15 cellular contexts compared by ENCODE assay signal in genomic region chr5:94627191-94627590, GRCh38. TPM values are rescaled to one million over a fixed set of nuclear protein-coding genes. Genes with fewer than 3 reads are reported as not detected.
DNase-seq lines count a peak whose midpoint lies in the region; ATAC-seq and TF ChIP-seq lines count a peak whose summit lies in the region.
"Had no signal": no experiment of that assay in that cellular context is flagged by ENCODE, and none has a peak within 500 bp of the region (broad histone marks: within the 10 kb centered on the region; RNA-seq: fewer than 3 reads in every experiment).

No MANE protein-coding gene starts in this region.

- peaks cover 2% of the 10 kb centered on the region for H3K36me3 ChIP-seq in IMR-90 (ENCODE audit: control insufficient read depth, insufficient read depth, low read length)
- H3K36me3 ChIP-seq in fibroblast of lung (ENCODE audit: control insufficient read depth, insufficient read depth, low read length) = no peaks in the 10 kb centered on the region
- H3K36me3 ChIP-seq in mesenchymal stem cell (ENCODE audit: control insufficient read depth in 1 of 2, insufficient read depth in 2 of 2, low read depth in 1 of 2, low read length in 2 of 2) = peaks cover 0 to 17% of the 10 kb centered on the region in 2 experiments

- no peak overlapping the region for H4K8ac ChIP-seq in IMR-90 (ENCODE audit: low read depth in 2 of 2, low read length in 2 of 2)
- no peak overlapping the region for H4K8ac ChIP-seq in mesenchymal stem cell (ENCODE audit: low read length)

- H3K79me1 ChIP-seq in IMR-90 (ENCODE audit: low read depth in 1 of 2, low read length in 2 of 2) = peaks cover 9 to 11% of the 10 kb centered on the region in 2 experiments; a peak in 3 of 4 replicates
- peaks cover 3% of the 10 kb centered on the region for H3K79me1 ChIP-seq in mesenchymal stem cell (replicated peaks; ENCODE audit: low read length, poor library complexity, severe bottlenecking)

- CTCF ChIA-PET in IMR-90 (lab: Yijun Ruan, JAX) = no interaction called here

- H2BK20ac ChIP-seq in IMR-90 (ENCODE audit: low read depth, low read length) = no peak overlapping the region

- H3K9me3 ChIP-seq in IMR-90 (ENCODE audit: control insufficient read depth, insufficient read depth, low read length) (peaks cover 4% of the 10 kb centered on the region; the same call in 1 of the 2 replicates), fibroblast of lung (ENCODE audit: control insufficient read depth, insufficient read depth, low read depth, low read length) (no peaks in the 10 kb centered on the region), mesenchymal stem cell (ENCODE audit: control insufficient read depth, low read length) (peaks cover 6% of the 10 kb centered on the region)
- H3K9me3 ChIP-seq: HAP-1 had no signal

- H4K20me1 ChIP-seq in IMR-90 (ENCODE audit: insufficient read depth, low read length) (no peaks in the 10 kb centered on the region), fibroblast of lung (ENCODE audit: control insufficient read depth, extremely low read depth, insufficient read depth, low read length) (no peaks in the 10 kb centered on the region)

- 0 out of 2 replicates have a peak overlapping the region, but pooled peaks have one; percentile 20 for H3K4me2 ChIP-seq in IMR-90 (ENCODE audit: low read depth, low read length)
- peak overlapping the region; percentile 46 for H3K4me2 ChIP-seq in fibroblast of lung (ENCODE audit: extremely low read depth, insufficient read depth, low read length)
- no peak overlapping the region for H3K4me2 ChIP-seq in mesenchymal stem cell (ENCODE audit: low read length, poor library complexity, severe bottlenecking)
- H3K4me2 ChIP-seq: GM23338 had no signal

- peaks cover 4% of the 10 kb centered on the region for H3K79me2 ChIP-seq in fibroblast of lung (ENCODE audit: control insufficient read depth, insufficient read depth, low read length)

- H2BK120ac ChIP-seq in IMR-90 (ENCODE audit: low read depth, low read length) (no peak overlapping the region), mesenchymal stem cell (ENCODE audit: low read depth, low read length) (no peak overlapping the region)

- no peaks in the 10 kb centered on the region for H3K27me3 ChIP-seq in IMR-90 (ENCODE audit: control insufficient read depth, insufficient read depth, low read length)
- H3K27me3 ChIP-seq in fibroblast of lung (ENCODE audit: control insufficient read depth, insufficient read depth, low read length) = no peaks in the 10 kb centered on the region
- no peaks in the 10 kb centered on the region for H3K27me3 ChIP-seq in mesenchymal stem cell (ENCODE audit: control insufficient read depth in 1 of 2, insufficient read depth in 1 of 2, low read length in 2 of 2)

- intact Hi-C loops in IMR-90 (cut with micrococcal nuclease) = no loop called here

- no peak overlapping the region for H2AK9ac ChIP-seq in IMR-90 (replicated peaks; ENCODE audit: low read depth, low read length, poor library complexity)

- in situ Hi-C loops in IMR-90 (cut with MboI; ENCODE audit: low sequenced_read_pairs) = no loop called here

- H3K23ac ChIP-seq in IMR-90 (ENCODE audit: low read depth, low read length) (no peak overlapping the region), mesenchymal stem cell (ENCODE audit: low read length in 2 of 2) (no peak overlapping the region)

- no peak for TF ChIP-seq CTCF in IMR-90 (conservative IDR thresholded peaks at IDR 0.05; ENCODE audit: low read depth, low read length)
- no peak for TF ChIP-seq CTCF in fibroblast of lung (conservative IDR thresholded peaks at IDR 0.05 in 1 of 2, IDR thresholded peaks at IDR 0.05 in 1 of 2; ENCODE audit: low read depth in 1 of 2, low read length in 2 of 2)

- H2AFZ ChIP-seq in IMR-90 (replicated peaks; ENCODE audit: low read length, poor library complexity) (no peak overlapping the region), fibroblast of lung (ENCODE audit: low read length) (no peak overlapping the region), mesenchymal stem cell (ENCODE audit: low read depth, low read length) (no peak overlapping the region)
- H2AFZ ChIP-seq: GM23338 had no signal

- no peak overlapping the region for H3K4me3 ChIP-seq in IMR-90 (ENCODE audit: insufficient read depth, low read depth, low read length)
- H3K4me3 ChIP-seq in fibroblast of lung (replicated peaks in 1 of 4; ENCODE audit: control extremely low read depth in 1 of 4, insufficient read depth in 1 of 4, low read depth in 3 of 4, low read length in 4 of 4) = no peak overlapping the region
- H3K4me3 ChIP-seq in mesenchymal stem cell (ENCODE audit: insufficient read depth in 1 of 2, low read depth in 1 of 2, low read length in 2 of 2) = no peak overlapping the region
- H3K4me3 ChIP-seq: GM23338, HAP-1 had no signal

- H2BK15ac ChIP-seq in IMR-90 (ENCODE audit: low read depth, low read length) (no peak overlapping the region), mesenchymal stem cell (ENCODE audit: low read depth, poor library complexity, severe bottlenecking) (no peak overlapping the region)

- POLR2A ChIA-PET in IMR-90 (lab: Charles Lee; ENCODE audit: unreplicated experiment) = no interaction called here

- H3K56ac ChIP-seq in IMR-90 (ENCODE audit: extremely low read depth, insufficient read depth, low read length) = no peak overlapping the region

- no TSS peak for BruUV-seq in IMR-90 (replicated peaks; lab: Mats Ljungman, UMichigan)

- H3K4ac ChIP-seq in IMR-90 (ENCODE audit: low read depth, low read length) (no peak overlapping the region), mesenchymal stem cell (ENCODE audit: low read depth in 1 of 2, low read length in 2 of 2) (no peak overlapping the region)

- H2BK5ac ChIP-seq in IMR-90 (ENCODE audit: low read depth, low read length, poor library complexity, severe bottlenecking) (no peak overlapping the region), mesenchymal stem cell (ENCODE audit: low read depth, low read length, poor library complexity, severe bottlenecking) (no peak overlapping the region)

- WGBS in IMR-90 (ENCODE audit: extremely low coverage in 2 of 2, insufficient read length in 1 of 2), 2 experiments = no CpG with 5 or more reads among the region's 1 CpG
- no CpG with 5 or more reads among the region's 1 CpG for WGBS in mesenchymal stem cell

- DNase-seq in IMR-90 (peak; percentile 53), fibroblast of lung (ENCODE audit: low read depth in 2 of 2) (peak in 1 of 2 donors; percentile 49), mesenchymal stem cell (peak; percentile 15), H4 (ENCODE audit: low spot score) (no peak), DMS153 treated with DMSO at 0.1 percent for 48 hours (lab: John Stamatoyannopoulos, UW; ENCODE audit: unreplicated experiment) (no peak), NCI-H2081 treated with DMSO at 0.1 percent for 48 hours (lab: John Stamatoyannopoulos, UW) (no peak)
- DNase-seq: C1 segment of cervical spinal cord; Calu3; CD4-positive, alpha-beta memory T cell; COR-L47; DND-41; GDM1 had no signal

- no peak overlapping the region for H4K91ac ChIP-seq in IMR-90 (ENCODE audit: insufficient read depth, low read depth, low read length)
- no peak overlapping the region for H4K91ac ChIP-seq in mesenchymal stem cell (ENCODE audit: low read length)

- H2AK5ac ChIP-seq in IMR-90 (ENCODE audit: low read depth, low read length) = no peak overlapping the region
- no peak overlapping the region for H2AK5ac ChIP-seq in mesenchymal stem cell (ENCODE audit: low read length, severe bottlenecking)

- no peak overlapping the region for H3K14ac ChIP-seq in IMR-90 (replicated peaks; ENCODE audit: low read depth, low read length)
- no peak overlapping the region for H3K14ac ChIP-seq in mesenchymal stem cell (ENCODE audit: low read length in 2 of 2)

- H4K5ac ChIP-seq in IMR-90 (ENCODE audit: low read depth, low read length) = no peak overlapping the region

- H3K18ac ChIP-seq in IMR-90 (ENCODE audit: low read depth, low read length) = no peak overlapping the region
- H3K18ac ChIP-seq in mesenchymal stem cell (ENCODE audit: low read depth in 1 of 2, low read length in 2 of 2) = no peak overlapping the region

- no peak overlapping the region for H3K9ac ChIP-seq in IMR-90 (ENCODE audit: low read depth, low read length)
- no peak overlapping the region for H3K9ac ChIP-seq in fibroblast of lung (ENCODE audit: insufficient read depth, low read length)
- no peak overlapping the region for H3K9ac ChIP-seq in mesenchymal stem cell (ENCODE audit: low read length)

- TF ChIP-seq POLR2A in IMR-90 (IDR thresholded peaks at IDR 0.05; ENCODE audit: low read depth, low read length) = no peak

- no peak overlapping the region for H2BK12ac ChIP-seq in mesenchymal stem cell (ENCODE audit: low read length in 2 of 2)

- H3K4me1 ChIP-seq in IMR-90 (ENCODE audit: control insufficient read depth, insufficient read depth, low read length) = peaks cover 2% of the 10 kb centered on the region; the same call in 1 of the 2 replicates
- H3K4me1 ChIP-seq in fibroblast of lung (ENCODE audit: control insufficient read depth, extremely low read depth, insufficient read depth, low read length) = peaks cover 5% of the 10 kb centered on the region
- no peaks in the 10 kb centered on the region for H3K4me1 ChIP-seq in mesenchymal stem cell (ENCODE audit: control insufficient read depth, insufficient read depth, low read depth, low read length)

- no peak for TF ChIP-seq RAD21 in IMR-90 (IDR thresholded peaks at IDR 0.05; ENCODE audit: low read length)

- ATAC-seq in IMR-90 (ENCODE audit: low read depth) = peak; percentile 74
- ATAC-seq: GM12878, GM23338 had no signal

- 0 out of 2 replicates have a peak, but pooled peaks cover 2% of the 10 kb centered on the region for H3K9me1 ChIP-seq in IMR-90 (ENCODE audit: insufficient read depth, low read length)

- no peak overlapping the region for H3K27ac ChIP-seq in IMR-90 (ENCODE audit: insufficient read depth, low read length)
- H3K27ac ChIP-seq in fibroblast of lung (ENCODE audit: insufficient read depth, low read length) = no peak overlapping the region
- no peak overlapping the region for H3K27ac ChIP-seq in mesenchymal stem cell (ENCODE audit: low read length, poor library complexity, severe bottlenecking)

- dilution Hi-C loops in IMR-90 (cut with HindIII; ENCODE audit: low sequenced_read_pairs, unreplicated experiment) = no loop called here

RNA-seq across cellular contexts. Expression of gene SLF1, which starts 8.7 kb away (rescaled TPM):
- total RNA-seq in IMR-90 (2012; rRNA removed) (3.4 and 7.5 TPM in 2 replicates), fibroblast of lung (4.5 and 5.4 TPM in 2 replicates)
- polyA plus RNA-seq in IMR-90 (2012; rRNA removed) (1.7 and 1.9 TPM in 2 replicates), fibroblast of lung (3.1 and 4.6 TPM in 2 replicates)
- polyA plus RNA-seq in IMR-90 (2012; cell fraction: cytosol; rRNA removed) = 0.20 and 0.31 TPM in 2 replicates
- polyA plus RNA-seq in IMR-90 (2012; cell fraction: nucleus; rRNA removed; ENCODE audit: low replicate concordance) = 0.35 and 3.0 TPM in 2 replicates
- polyA plus RNA-seq in fibroblast of lung (2012) = 2.3 and 3.4 TPM in 2 replicates
- 0.75 TPM in 1 of 2 replicates, not detected in the other for polyA minus RNA-seq in fibroblast of lung (ENCODE audit: low replicate concordance)
- 2.4 TPM for polyA plus RNA-seq in mesenchymal stem cell (2013, experiment 1 of 2)
- polyA plus RNA-seq in mesenchymal stem cell (2013, experiment 2 of 2) = 2.6 TPM
- total RNA-seq in H4 (2014; rRNA removed; shearing (Covaris generic)) = 11.3 and 13.9 TPM in 2 replicates

RNA-seq across cellular contexts. Expression of gene KIAA0825, which starts 8.8 kb away (rescaled TPM):
- 1.8 and 3.9 TPM in 2 replicates for total RNA-seq in IMR-90 (2012; rRNA removed)
- polyA plus RNA-seq in IMR-90 (2012; rRNA removed) = 0.20 and 0.46 TPM in 2 replicates
- 0.03 TPM in 2 replicates for polyA plus RNA-seq in IMR-90 (2012; cell fraction: cytosol; rRNA removed)
- 0.02 and 0.36 TPM in 2 replicates for polyA plus RNA-seq in IMR-90 (2012; cell fraction: nucleus; rRNA removed; ENCODE audit: low replicate concordance)
- total RNA-seq in fibroblast of lung = 3.1 and 3.6 TPM in 2 replicates
- 0.97 and 1.7 TPM in 2 replicates for polyA plus RNA-seq in fibroblast of lung
- polyA plus RNA-seq in fibroblast of lung (2012) = 0.73 and 1.3 TPM in 2 replicates
- not detected in 2 replicates for polyA minus RNA-seq in fibroblast of lung (ENCODE audit: low replicate concordance)
- 1.0 TPM for polyA plus RNA-seq in mesenchymal stem cell (2013, experiment 1 of 2)
- 1.3 TPM for polyA plus RNA-seq in mesenchymal stem cell (2013, experiment 2 of 2)
- total RNA-seq in H4 (2014; rRNA removed; shearing (Covaris generic)) = 2.3 and 3.7 TPM in 2 replicates

Comparison
In these comparisons a context has a peak if more than half of its experiments do, and no peak if none do; other contexts are left out.
1. DNase-seq: peak in IMR-90 (single experiment) and mesenchymal stem cell (single experiment); none in H4 (single experiment), DMS153 treated with DMSO at 0.1 percent for 48 hours (single experiment) and NCI-H2081 treated with DMSO at 0.1 percent for 48 hours (single experiment).